14 cellular contexts compared by ENCODE assay signal in genomic region chr20:20562507-20562906, GRCh38.
"Had no signal": no experiment of that assay in that cellular context is flagged by ENCODE, and none has a peak within 500 bp of the region (broad histone marks: within the 10 kb centered on the region; RNA-seq: fewer than 3 reads in every experiment).

No MANE protein-coding gene starts in this region.

- H3K27ac ChIP-seq: foreskin keratinocyte, thyroid gland had no signal

- H3K4me1 ChIP-seq: foreskin keratinocyte, thyroid gland had no signal

- H3K4me3 ChIP-seq: thyroid gland had no signal

- DNase-seq: activated B cell treated with CpG ODN at 0.5 μM for 24 hours; activated CD4-positive, alpha-beta T cell treated with anti-CD3 and anti-CD28 coated beads, Interleukin-2, amount 10 ng/mL, durations not matched to agents 7 days and 5 days; activated CD8-positive, alpha-beta memory T cell treated with anti-CD3 and anti-CD28 coated beads, Interleukin-2, amount 50 U/mL, for 48 hours; activated naive CD8-positive, alpha-beta T cell treated with anti-CD3 and anti-CD28 coated beads, Interleukin-2, amount 10 ng/mL, durations not matched to agents 7 days and 5 days; anterior cingulate cortex; cortex of kidney; effector CD8-positive, alpha-beta T cell; foreskin keratinocyte; kidney glomerular epithelial cell; mesenchymal stem cell; naive thymus-derived CD8-positive, alpha-beta T cell; retina; stimulated activated CD4-positive, alpha-beta T cell treated with anti-CD3 and anti-CD28 coated beads, Interleukin-12 subunit alpha, Interleukin-12 subunit beta, amount 100 ng/mL, for 4 hours; thyroid gland had no signal

- H3K27me3 ChIP-seq: foreskin keratinocyte, thyroid gland had no signal

- ATAC-seq: foreskin keratinocyte; naive thymus-derived CD8-positive, alpha-beta T cell had no signal
